ENCODE assay signal across 17 cellular contexts in the genomic region with DNA sequence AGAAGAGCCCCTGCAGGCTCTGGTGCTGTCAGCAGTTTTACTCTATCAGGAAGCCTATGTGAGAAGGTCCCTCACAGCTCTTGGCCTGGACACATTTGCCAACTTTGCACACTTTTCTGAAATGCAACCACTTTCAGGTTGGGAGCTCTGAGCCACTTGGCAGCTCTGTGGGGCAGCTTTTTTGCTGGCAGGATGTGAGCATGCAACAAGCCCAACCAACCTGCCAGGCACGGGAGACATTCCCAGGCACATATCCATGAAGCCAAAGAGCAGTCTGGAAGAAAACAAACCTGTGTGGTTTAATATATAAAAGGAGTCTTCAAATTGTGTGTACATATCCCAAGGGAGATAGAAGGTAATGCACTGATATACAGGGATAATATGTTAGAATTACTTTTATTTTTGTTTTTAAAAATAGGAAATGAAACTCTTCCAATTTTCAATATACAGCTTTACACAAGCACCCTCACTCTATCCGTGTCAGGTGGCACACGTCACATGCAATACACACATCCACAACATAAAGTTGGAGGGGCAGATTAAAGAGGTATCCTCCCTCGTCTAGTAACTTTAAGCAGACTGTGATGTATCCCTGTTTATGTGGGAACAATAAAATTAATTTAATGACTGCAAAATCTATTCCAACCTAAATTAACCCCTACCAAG. TPM values are rescaled to one million over a fixed set of nuclear protein-coding genes. Genes with fewer than 3 reads are reported as not detected.
DNase-seq lines count a peak whose midpoint lies in the region; ATAC-seq, FAIRE-seq and TF ChIP-seq lines count a peak whose summit lies in the region.
"Had no signal": no experiment of that assay in that cellular context is flagged by ENCODE, and none has a peak within 500 bp of the region (broad histone marks: within the 10 kb centered on the region; RNA-seq: fewer than 3 reads in every experiment).

No MANE protein-coding gene starts in this region.

- peak overlapping the region; percentile 48 for H3K27ac Mint-ChIP-seq in memory B cell
- H3K27ac Mint-ChIP-seq: CD8-positive, alpha-beta T cell had no signal

- BruUV-seq in GM12878 (replicated peaks; lab: Mats Ljungman, UMichigan) = no TSS peak

- peak overlapping the region; percentile 50 for H3K4me3 Mint-ChIP-seq in memory B cell
- H3K4me3 Mint-ChIP-seq: CD8-positive, alpha-beta T cell had no signal

- H3K36me3 Mint-ChIP-seq in memory B cell = no peaks in the 10 kb centered on the region
- H3K36me3 Mint-ChIP-seq: CD8-positive, alpha-beta T cell had no signal

- H3K4me1 Mint-ChIP-seq in memory B cell = peaks cover 4% of the 10 kb centered on the region

- H3K27me3 Mint-ChIP-seq in memory B cell = peaks cover 2% of the 10 kb centered on the region

- CTCF ChIA-PET in GM12878 (lab: Yijun Ruan, JAX) = interaction anchor here (0.7 kb wide), 1 partner anchor 52 kb away, joined by 4 read pairs; no protein-coding TSS in a partner anchor

- H4K20me1 ChIP-seq in GM12878 (ENCODE audit: control insufficient read depth, insufficient read depth) = no peaks in the 10 kb centered on the region

- TF ChIP-seq POLR2A in GM12891 (IDR thresholded peaks at IDR 0.05; ENCODE audit: low read depth, low read length) (no peak), GM12878 (IDR thresholded peaks at IDR 0.05; ENCODE audit: low read depth, low read length) (no peak)

- H3K79me2 ChIP-seq in GM12878 (ENCODE audit: control insufficient read depth, insufficient read depth, low read length) = no peaks in the 10 kb centered on the region

- intact Hi-C loops in GM12878 (cut with micrococcal nuclease; ENCODE audit: unreplicated experiment) = no loop called here
- intact Hi-C loops in posterior cingulate gyrus (cut with DNase I) = no loop called here

- H3K9me3 Mint-ChIP-seq in memory B cell = no peaks in the 10 kb centered on the region
- H3K9me3 Mint-ChIP-seq: CD8-positive, alpha-beta T cell had no signal

- SMC1A ChIA-PET in GM12878 (lab: Charles Lee; ENCODE audit: uncharacterized antibody, unreplicated experiment) = interaction anchor here (0.7 kb wide), 1 partner anchor 9 kb away, joined by 3 read pairs; no protein-coding TSS in a partner anchor

- no peaks in the 10 kb centered on the region for H3K27me3 ChIP-seq in GM12878 (replicated peaks in 1 of 2; ENCODE audit: control insufficient read depth in 2 of 2, insufficient read depth in 2 of 2, low read length in 1 of 2)

- WGBS in GM12878 (ENCODE audit: insufficient coverage, insufficient replicate concordance, low lambda C conversion rate, missing lambda C conversion rate) = 67% methylated on average over 4 of the region's 4 CpGs

- no peak overlapping the region for H3K4me2 ChIP-seq in GM12878 (ENCODE audit: control insufficient read depth, insufficient read depth)
- H3K4me2 ChIP-seq: SK-N-SH had no signal

- no peaks in the 10 kb centered on the region for H3K4me1 ChIP-seq in GM12878 (ENCODE audit: control insufficient read depth, insufficient read depth, low read length)

- FAIRE-seq in GM12891 (lab: Jason Lieb, UNC) (no peak), GM12878 (lab: Jason Lieb, UNC) (no peak)
- FAIRE-seq: D721Med had no signal

- no peak for TF ChIP-seq EP300 in GM12878 (IDR thresholded peaks at IDR 0.05; ENCODE audit: borderline replicate concordance in 1 of 2, control insufficient read depth in 1 of 2, low read depth in 2 of 2, low read length in 2 of 2)

- no peak overlapping the region for H3K27ac ChIP-seq in GM12878 (ENCODE audit: control insufficient read depth, insufficient read depth)

- TF ChIP-seq CTCF in LNCaP clone FGC (IDR thresholded peaks at IDR 0.05; ENCODE audit: control insufficient read depth, extremely low read depth, insufficient read depth) (no peak), GM12878 (IDR thresholded peaks at IDR 0.05 in 2 of 3, conservative IDR thresholded peaks at IDR 0.05 in 1 of 3; ENCODE audit: control insufficient read depth in 2 of 3, extremely low read depth in 1 of 3, insufficient read depth in 1 of 3, low read depth in 3 of 3, low read length in 3 of 3) (no peak)

- no peaks in the 10 kb centered on the region for H3K9me3 ChIP-seq in GM12878 (replicated peaks; ENCODE audit: control insufficient read depth, insufficient read depth, low read length)
- H3K9me3 ChIP-seq: SK-N-SH had no signal

- POLR2A ChIA-PET in GM12878 (lab: Charles Lee) = no interaction called here

- in situ Hi-C loops in GM12878 (cut with MboI) = no loop called here

- DNase-seq in GM12891 (ENCODE audit: insufficient read length, low spot score) (no peak), LNCaP clone FGC (ENCODE audit: low read depth) (peak; percentile 59), GM12878 (ENCODE audit: low read depth, low spot score) (no peak), memory B cell (ENCODE audit: low spot score in 2 of 2) (no peak), posterior cingulate gyrus (no peak), NCI-H345 (lab: John Stamatoyannopoulos, UW) (no peak)
- DNase-seq in stimulated activated CD4-positive, alpha-beta T cell treated with anti-CD3 and anti-CD28 coated beads, Interleukin-4, amount 100 ng/mL, for 24 hours = no peak
- DNase-seq: CD8-positive, alpha-beta T cell; DMS79 treated with DMSO at 0.1 percent for 48 hours; GDM1; KBM-7; NCI-H2029 treated with DMSO at 0.1 percent for 48 hours; NCI-H524; OCI-M1; SK-N-SH had no signal

- no peak overlapping the region for H3K9ac ChIP-seq in GM12878 (ENCODE audit: control insufficient read depth, insufficient read depth, low read length)
- H3K9ac ChIP-seq: SK-N-SH had no signal

- ATAC-seq in GM12878 = no peak
- ATAC-seq in memory B cell (ENCODE audit: low read depth) = peak; percentile 74
- ATAC-seq: CD8-positive, alpha-beta T cell; HCT116 had no signal

- H2AFZ ChIP-seq in GM12878 (ENCODE audit: control insufficient read depth, low read depth, low read length) = no peak overlapping the region

- no peak overlapping the region for H3K4me3 ChIP-seq in LNCaP clone FGC (ENCODE audit: low read depth, low read length)
- H3K4me3 ChIP-seq in GM12878 = no peak overlapping the region

- H3K36me3 ChIP-seq in GM12878 (ENCODE audit: control insufficient read depth in 2 of 2, insufficient read depth in 2 of 2, low read length in 1 of 2) = no peaks in the 10 kb centered on the region

- TF ChIP-seq RAD21 in GM12878 (IDR thresholded peaks at IDR 0.05; ENCODE audit: insufficient read depth, low read depth, low read length) = no peak

- RAD21 ChIA-PET in GM12878 (lab: Charles Lee; ENCODE audit: unreplicated experiment) = no interaction called here

TF ChIP-seq in GM12891, 5 proteins besides CTCF, POLR2A, EP300 and RAD21:
- no peak for TF ChIP-seq POLR2AphosphoS5 (IDR thresholded peaks at IDR 0.05; ENCODE audit: low read depth, low read length)
- TF ChIP-seq SPI1 (IDR thresholded peaks at IDR 0.05; ENCODE audit: low read depth, low read length) = 0 out of 2 replicates have a peak, but pooled peaks have one; percentile 1

TF ChIP-seq in GM12878, 131 proteins besides CTCF, POLR2A, EP300 and RAD21 (continues in another document):
- no peak for TF ChIP-seq MYC (IDR thresholded peaks at IDR 0.05; ENCODE audit: insufficient read depth, insufficient read length, insufficient replicate concordance, low read length, severe bottlenecking)
- TF ChIP-seq ZNF592 (IDR thresholded peaks at IDR 0.05) = no peak
- 0 out of 2 replicates have a peak, but pooled peaks have one; percentile 7 for TF ChIP-seq SPI1 (IDR thresholded peaks at IDR 0.05; ENCODE audit: borderline replicate concordance, insufficient read depth, low read depth, low read length)

RNA-seq across cellular contexts. Expression of gene COX10, which starts 57.4 kb away (rescaled TPM):
- polyA plus RNA-seq in GM12891 (2012; ENCODE audit: low read depth, missing spikeins) = 11.7 TPM
- total RNA-seq in GM12878 (2013; cell fraction: nucleolus; rRNA removed) = 88.4 and 89.0 TPM in 2 replicates
- total RNA-seq in GM12878 (2014; rRNA removed) = 25.0 and 26.0 TPM in 2 replicates
- 18.7 and 19.3 TPM in 2 replicates for total RNA-seq in GM12878 (2014; rRNA removed; fragmentation: Illumina TruSeq; extraction: Trizol)
- 21.2 and 22.8 TPM in 2 replicates for total RNA-seq in GM12878 (2021)
- polyA plus RNA-seq in GM12878 (2011; ENCODE audit: low read depth) = 8.4 TPM
- 17.9 and 19.8 TPM in 2 replicates for polyA plus RNA-seq in GM12878 (2011; rRNA removed)
- 23.2 and 29.7 TPM in 2 replicates for polyA plus RNA-seq in GM12878 (2011; cell fraction: cytosol; rRNA removed)
- 15.7 and 20.2 TPM in 2 replicates for polyA plus RNA-seq in GM12878 (2011; cell fraction: nucleus; rRNA removed)
- polyA plus RNA-seq in GM12878 (2012) = 11.6 TPM in 2 replicates
- polyA plus RNA-seq in GM12878 (2014; fragmentation: Illumina TruSeq; extraction: Trizol) = 20.7 and 29.3 TPM in 2 replicates
- polyA plus RNA-seq in GM12878 (2014; fragmentation: Nextera tagmentation; extraction: Ambion mirVana) = 10 to 100 TPM in 1 of 2 experiments, 1 to 10 TPM in 1; 9.6 to 12.6 TPM
- polyA plus RNA-seq in GM12878 (2014; rRNA removed) = 16.2 and 16.9 TPM in 2 replicates
- 10 to 100 TPM; 28.7 to 29.4 TPM for polyA plus RNA-seq in GM12878 (2016; fragmentation: Nextera tagmentation; extraction: Ambion mirVana)
- 26.8 and 29.7 TPM in 2 replicates for polyA minus RNA-seq in GM12878 (2011; rRNA and poly(A)+ RNA removed)
- 12.2 and 14.3 TPM in 2 replicates for polyA minus RNA-seq in GM12878 (2011; cell fraction: cytosol; rRNA and poly(A)+ RNA removed)
- polyA minus RNA-seq in GM12878 (2011; cell fraction: nucleus; rRNA and poly(A)+ RNA removed) = 33.0 and 47.1 TPM in 2 replicates
